ENCODE assay signal across 15 cellular contexts in genomic region chr11:109870313-109870712, GRCh38.
DNase-seq lines count a peak whose midpoint lies in the region; ATAC-seq, FAIRE-seq and TF ChIP-seq lines count a peak whose summit lies in the region.
"Had no signal": no experiment of that assay in that cellular context is flagged by ENCODE, and none has a peak within 500 bp of the region (broad histone marks: within the 10 kb centered on the region; RNA-seq: fewer than 3 reads in every experiment).

No MANE protein-coding gene starts in this region.

- RAD21 ChIA-PET in GM12878 (lab: Charles Lee; ENCODE audit: unreplicated experiment), result interaction anchor here (1.1 kb wide), 2 partner anchors 19 to 69 kb away, joined by 4 read pairs; no protein-coding TSS in a partner anchor

- no peaks in the 10 kb centered on the region for H3K36me3 ChIP-seq in GM12878 (ENCODE audit: control insufficient read depth in 2 of 2, insufficient read depth in 2 of 2, low read length in 1 of 2)
- H3K36me3 ChIP-seq in small intestine (ENCODE audit: control insufficient read depth in 2 of 2, insufficient read depth in 2 of 2, low read length in 2 of 2), result no peaks in the 10 kb centered on the region
- H3K36me3 ChIP-seq: BE2C had no signal

- H3K9ac ChIP-seq in GM12878 (ENCODE audit: control insufficient read depth, insufficient read depth, low read length), result no peak overlapping the region

- no peaks in the 10 kb centered on the region for H3K36me3 Mint-ChIP-seq in activated CD8-positive, alpha-beta memory T cell treated with anti-CD3 and anti-CD28 coated beads, Interleukin-2, amount 10 ng/mL, durations not matched to agents 7 days and 5 days
- H3K36me3 Mint-ChIP-seq: CD4-positive, alpha-beta memory T cell had no signal

- no peaks in the 10 kb centered on the region for H3K9me3 ChIP-seq in GM12878 (replicated peaks; ENCODE audit: control insufficient read depth, insufficient read depth, low read length)
- no peaks in the 10 kb centered on the region for H3K9me3 ChIP-seq in small intestine (ENCODE audit: control insufficient read depth, low read depth)
- H3K9me3 ChIP-seq: BE2C had no signal

- no peak for TF ChIP-seq RAD21 in GM12878 (IDR thresholded peaks at IDR 0.05; ENCODE audit: insufficient read depth, low read depth, low read length)

- intact Hi-C loops in GM12878 (cut with micrococcal nuclease; ENCODE audit: unreplicated experiment), result no loop called here

- SMC1A ChIA-PET in GM12878 (lab: Charles Lee; ENCODE audit: uncharacterized antibody, unreplicated experiment), result interaction anchor here (0.6 to 1.9 kb wide), 4 partner anchors 16 to 73 kb away, joined by 3 to 5 read pairs (median 4); no protein-coding TSS in a partner anchor

- H3K27me3 Mint-ChIP-seq in activated CD8-positive, alpha-beta memory T cell treated with anti-CD3 and anti-CD28 coated beads, Interleukin-2, amount 10 ng/mL, durations not matched to agents 7 days and 5 days, result no peaks in the 10 kb centered on the region
- H3K27me3 Mint-ChIP-seq: CD4-positive, alpha-beta memory T cell had no signal

- no peak overlapping the region for H3K4me3 ChIP-seq in GM12878
- H3K4me3 ChIP-seq in small intestine (ENCODE audit: low read depth in 1 of 2, low read length in 2 of 2), result no peak overlapping the region
- H3K4me3 ChIP-seq: A549 had no signal

- H3K27ac ChIP-seq in GM12878 (ENCODE audit: control insufficient read depth, insufficient read depth), result no peak overlapping the region
- H3K27ac ChIP-seq in small intestine (ENCODE audit: low read depth in 1 of 2, low read length in 1 of 2), result no peak overlapping the region
- H3K27ac ChIP-seq: A549, C4-2B, HL-60 had no signal

- FAIRE-seq in GM12891 (lab: Jason Lieb, UNC) (peak; percentile 43), GM12878 (lab: Jason Lieb, UNC) (no peak), small intestine (lab: Jason Lieb, UNC) (no peak)
- FAIRE-seq: A549, GM19239 had no signal

- CTCF ChIA-PET in GM12878 (lab: Yijun Ruan, JAX), result interaction anchor here (0.7 to 1.2 kb wide), 6 partner anchors 13 to 560 kb away, joined by 3 to 8 read pairs (median 3); no protein-coding TSS in a partner anchor
- CTCF ChIA-PET in activated CD8-positive, alpha-beta memory T cell treated with anti-CD3 and anti-CD28 coated beads, Interleukin-2, amount 10 ng/mL, durations not matched to agents 7 days and 5 days (lab: Charles Lee), result no interaction called here

- POLR2A ChIA-PET in GM12878 (lab: Charles Lee), result no interaction called here

- BruUV-seq in GM12878 (replicated peaks; lab: Mats Ljungman, UMichigan), result no TSS peak

- H3K9me3 Mint-ChIP-seq in activated CD8-positive, alpha-beta memory T cell treated with anti-CD3 and anti-CD28 coated beads, Interleukin-2, amount 10 ng/mL, durations not matched to agents 7 days and 5 days (ENCODE audit: low read depth), result no peaks in the 10 kb centered on the region

- DNase-seq in GM12891 (ENCODE audit: insufficient read length, low spot score), result no peak
- no peak for DNase-seq in GM12878 (ENCODE audit: low read depth, low spot score)
- DNase-seq in putamen (ENCODE audit: low spot score), result peak; percentile 23
- DNase-seq in activated CD8-positive, alpha-beta memory T cell treated with anti-CD3 and anti-CD28 coated beads, Interleukin-2, amount 10 ng/mL, durations not matched to agents 7 days and 5 days, result no peak
- DNase-seq in stimulated activated CD4-positive, alpha-beta T cell treated with anti-CD3 and anti-CD28 coated beads, Interleukin-4, amount 100 ng/mL, for 4 hours, result no peak
- DNase-seq in small intestine, result no peak
- DNase-seq: BE2C; CD4-positive, alpha-beta memory T cell; DMS79; HCEC 1CT had no signal

- ATAC-seq in GM19351 (IDR thresholded peaks at IDR 0.05; ENCODE audit: unreplicated experiment), result peak; percentile 39
- ATAC-seq in GM12878, result peak; percentile 37
- no peak for ATAC-seq in activated CD8-positive, alpha-beta memory T cell treated with anti-CD3 and anti-CD28 coated beads, Interleukin-2, amount 10 ng/mL, durations not matched to agents 7 days and 5 days
- ATAC-seq: A549 had no signal

- TF ChIP-seq CTCF in GM12878 (IDR thresholded peaks at IDR 0.05 in 2 of 3, conservative IDR thresholded peaks at IDR 0.05 in 1 of 3; ENCODE audit: control insufficient read depth in 2 of 3, extremely low read depth in 1 of 3, insufficient read depth in 1 of 3, low read depth in 3 of 3, low read length in 3 of 3), result no peak

- in situ Hi-C loops in GM12878 (cut with MboI), result no loop called here

- no peaks in the 10 kb centered on the region for H3K4me1 Mint-ChIP-seq in activated CD8-positive, alpha-beta memory T cell treated with anti-CD3 and anti-CD28 coated beads, Interleukin-2, amount 10 ng/mL, durations not matched to agents 7 days and 5 days
- H3K4me1 Mint-ChIP-seq: CD4-positive, alpha-beta memory T cell had no signal

- no peaks in the 10 kb centered on the region for H3K79me2 ChIP-seq in GM12878 (ENCODE audit: control insufficient read depth, insufficient read depth, low read length)

- no peaks in the 10 kb centered on the region for H4K20me1 ChIP-seq in GM12878 (ENCODE audit: control insufficient read depth, insufficient read depth)

- H3K27me3 ChIP-seq in GM12878 (replicated peaks in 1 of 2; ENCODE audit: control insufficient read depth in 2 of 2, insufficient read depth in 2 of 2, low read length in 1 of 2) (no peaks in the 10 kb centered on the region), small intestine (ENCODE audit: control insufficient read depth in 2 of 2, insufficient read depth in 2 of 2, low read length in 2 of 2) (no peaks in the 10 kb centered on the region)
- H3K27me3 ChIP-seq: BE2C had no signal

- 48% methylated on average over 5 of the region's 5 CpGs for WGBS in GM12878 (ENCODE audit: insufficient coverage, insufficient replicate concordance, low lambda C conversion rate, missing lambda C conversion rate)
- WGBS in small intestine, 3 donors, result 82 to 87% (median 85%) methylated on average over 5 of the region's 5 CpGs

- no peak overlapping the region for H3K27ac Mint-ChIP-seq in activated CD8-positive, alpha-beta memory T cell treated with anti-CD3 and anti-CD28 coated beads, Interleukin-2, amount 10 ng/mL, durations not matched to agents 7 days and 5 days
- H3K27ac Mint-ChIP-seq: CD4-positive, alpha-beta memory T cell had no signal

- TF ChIP-seq EP300 in GM12878 (IDR thresholded peaks at IDR 0.05; ENCODE audit: borderline replicate concordance in 1 of 2, control insufficient read depth in 1 of 2, low read depth in 2 of 2, low read length in 2 of 2), result no peak

- no peak overlapping the region for H3K4me2 ChIP-seq in GM12878 (ENCODE audit: control insufficient read depth, insufficient read depth)
- H3K4me2 ChIP-seq: A549 had no signal

- H3K4me3 Mint-ChIP-seq in activated CD8-positive, alpha-beta memory T cell treated with anti-CD3 and anti-CD28 coated beads, Interleukin-2, amount 10 ng/mL, durations not matched to agents 7 days and 5 days, result no peak overlapping the region
- H3K4me3 Mint-ChIP-seq: CD4-positive, alpha-beta memory T cell had no signal

- TF ChIP-seq POLR2A in GM12891 (IDR thresholded peaks at IDR 0.05; ENCODE audit: low read depth, low read length), result no peak
- no peak for TF ChIP-seq POLR2A in GM12878 (IDR thresholded peaks at IDR 0.05; ENCODE audit: low read depth, low read length)

- H3K4me1 ChIP-seq in GM12878 (ENCODE audit: control insufficient read depth, insufficient read depth, low read length) (peaks cover 2% of the 10 kb centered on the region; the same call in 1 of the 2 replicates), small intestine (ENCODE audit: control insufficient read depth in 2 of 2, insufficient read depth in 1 of 2, low read depth in 1 of 2, low read length in 1 of 2) (no peaks in the 10 kb centered on the region)
- H3K4me1 ChIP-seq: A549, BE2C had no signal

- H2AFZ ChIP-seq in GM12878 (ENCODE audit: control insufficient read depth, low read depth, low read length), result no peak overlapping the region

TF ChIP-seq in GM12891, 5 proteins besides CTCF, POLR2A, EP300 and RAD21:
- TF ChIP-seq SPI1 (IDR thresholded peaks at IDR 0.05; ENCODE audit: low read depth, low read length), result peak; percentile 68
- TF ChIP-seq POLR2AphosphoS5 (IDR thresholded peaks at IDR 0.05; ENCODE audit: low read depth, low read length), result no peak

TF ChIP-seq in GM12878, 131 proteins besides CTCF, POLR2A, EP300 and RAD21:
- TF ChIP-seq RAD51 (IDR thresholded peaks at IDR 0.05) (no peak), HSF1 (IDR thresholded peaks at IDR 0.05; ENCODE audit: low read depth, low read length) (no peak), SPI1 (IDR thresholded peaks at IDR 0.05; ENCODE audit: borderline replicate concordance, insufficient read depth, low read depth, low read length) (peak; percentile 41; the same call in 1 of the 2 replicates), BCL11A (IDR thresholded peaks at IDR 0.05; ENCODE audit: low read depth, low read length) (no peak), IKZF1 (conservative IDR thresholded peaks at IDR 0.05) (0 out of 2 replicates have a peak, but pooled peaks have one; percentile 16), IKZF2 (IDR thresholded peaks at IDR 0.05) (0 out of 4 replicates have a peak, but pooled peaks of 1 of the 2 experiments have one; percentile 16), SUPT20H (IDR thresholded peaks at IDR 0.05; ENCODE audit: borderline replicate concordance, control insufficient read depth, low read depth, low read length) (no peak), CHD4 (IDR thresholded peaks at IDR 0.05) (no peak), FOXK2 (IDR thresholded peaks at IDR 0.05) (no peak)
